Comparison of ENCODE assay signal across 25 cellular contexts in the genomic region with DNA sequence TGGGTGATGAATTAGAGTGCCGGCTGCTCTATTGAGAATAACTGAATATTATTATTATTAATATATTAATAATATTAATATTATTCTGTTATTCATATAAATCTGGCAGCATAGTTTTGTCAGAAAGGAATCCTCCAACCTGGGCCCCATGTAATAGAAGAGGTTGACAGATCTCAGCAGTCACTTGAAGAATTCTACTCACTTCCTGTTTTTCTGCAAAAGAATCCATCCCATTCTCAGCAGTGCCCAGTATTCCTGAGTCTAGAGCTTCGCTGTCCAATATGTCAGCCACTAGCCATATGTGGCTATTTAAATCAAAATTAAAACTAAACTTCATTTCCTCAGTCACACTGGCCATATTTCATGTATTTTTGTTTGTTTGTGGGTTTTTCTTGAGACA.
A peak's percentile ranks its signal among the peaks of the same experiment; 100 is the strongest.
DNase-seq lines count a peak whose midpoint lies in the region; ATAC-seq, FAIRE-seq and TF ChIP-seq lines count a peak whose summit lies in the region.
"Had no signal": no experiment of that assay in that cellular context is flagged by ENCODE, and none has a peak within 500 bp of the region (broad histone marks: within the 10 kb centered on the region; RNA-seq: fewer than 3 reads in every experiment).

No MANE protein-coding gene starts in this region.

- peak; percentile 46; the same call in 1 of the 3 replicates for ATAC-seq in GM12878
- ATAC-seq: HepG2, Right ventricle myocardium inferior had no signal

- POLR2A ChIA-PET in GM12878 (lab: Charles Lee), result no interaction called here

- BruUV-seq in GM12878 (replicated peaks; lab: Mats Ljungman, UMichigan), result no TSS peak

- H3K9me3 Mint-ChIP-seq in endothelial cell (ENCODE audit: unreplicated experiment), result no peaks in the 10 kb centered on the region

- peaks cover 14% of the 10 kb centered on the region for H3K4me1 Mint-ChIP-seq in endothelial cell (ENCODE audit: unreplicated experiment)
- H3K4me1 Mint-ChIP-seq: CD14-positive monocyte had no signal

- no peak for FAIRE-seq in GM12878 (lab: Jason Lieb, UNC)
- FAIRE-seq: H54, HepG2 had no signal

- no peak overlapping the region for H3K9ac ChIP-seq in GM12878 (ENCODE audit: control insufficient read depth, insufficient read depth, low read length)

- 86% methylated on average over 2 of the region's 2 CpGs for WGBS in GM12878 (ENCODE audit: insufficient coverage, insufficient replicate concordance, low lambda C conversion rate, missing lambda C conversion rate)

- H3K4me3 Mint-ChIP-seq in endothelial cell (ENCODE audit: unreplicated experiment), result no peak overlapping the region
- H3K4me3 Mint-ChIP-seq: CD14-positive monocyte had no signal

- TF ChIP-seq EP300 in GM12878 (IDR thresholded peaks at IDR 0.05; ENCODE audit: borderline replicate concordance in 1 of 2, control insufficient read depth in 1 of 2, low read depth in 2 of 2, low read length in 2 of 2), result no peak

- RAD21 ChIA-PET in GM12878 (lab: Charles Lee; ENCODE audit: unreplicated experiment), result no interaction called here

- H3K36me3 ChIP-seq in GM12878 (ENCODE audit: control insufficient read depth in 2 of 2, insufficient read depth in 2 of 2, low read length in 1 of 2), result no peaks in the 10 kb centered on the region
- H3K36me3 ChIP-seq: BE2C had no signal

- no peak overlapping the region for H3K4me3 ChIP-seq in GM12878
- H3K4me3 ChIP-seq: PC-9 had no signal

- SMC1A ChIA-PET in GM12878 (lab: Charles Lee; ENCODE audit: uncharacterized antibody, unreplicated experiment), result no interaction called here

- no peaks in the 10 kb centered on the region; the same call in 1 of the 3 replicates for H3K9me3 ChIP-seq in GM12878 (replicated peaks; ENCODE audit: control insufficient read depth, insufficient read depth, low read length)
- H3K9me3 ChIP-seq: BE2C had no signal

- TF ChIP-seq CTCF in GM12878 (IDR thresholded peaks at IDR 0.05 in 2 of 3, conservative IDR thresholded peaks at IDR 0.05 in 1 of 3; ENCODE audit: control insufficient read depth in 2 of 3, extremely low read depth in 1 of 3, insufficient read depth in 1 of 3, low read depth in 3 of 3, low read length in 3 of 3) (no peak), endothelial cell (IDR thresholded peaks at IDR 0.05; ENCODE audit: unreplicated experiment) (no peak)

- H3K27me3 ChIP-seq in GM12878 (replicated peaks in 1 of 2; ENCODE audit: control insufficient read depth in 2 of 2, insufficient read depth in 2 of 2, low read length in 1 of 2), result no peaks in the 10 kb centered on the region
- H3K27me3 ChIP-seq: BE2C had no signal

- TF ChIP-seq POLR2A in GM12878 (IDR thresholded peaks at IDR 0.05; ENCODE audit: low read depth, low read length), result no peak

- H3K27ac ChIP-seq in GM12878 (ENCODE audit: control insufficient read depth, insufficient read depth), result no peak overlapping the region
- H3K27ac ChIP-seq: PC-9 had no signal

- H3K4me2 ChIP-seq in GM12878 (ENCODE audit: control insufficient read depth, insufficient read depth), result no peak overlapping the region
- H3K4me2 ChIP-seq: PC-9 had no signal

- H3K27ac Mint-ChIP-seq in endothelial cell (ENCODE audit: unreplicated experiment), result no peak overlapping the region

- TF ChIP-seq RAD21 in GM12878 (IDR thresholded peaks at IDR 0.05; ENCODE audit: insufficient read depth, low read depth, low read length), result no peak

- H3K79me2 ChIP-seq in GM12878 (ENCODE audit: control insufficient read depth, insufficient read depth, low read length), result no peaks in the 10 kb centered on the region

- no peak overlapping the region for H2AFZ ChIP-seq in GM12878 (ENCODE audit: control insufficient read depth, low read depth, low read length)
- H2AFZ ChIP-seq: PC-9 had no signal

- intact Hi-C loops in GM12878 (cut with micrococcal nuclease; ENCODE audit: unreplicated experiment), result no loop called here

- in situ Hi-C loops in GM12878 (cut with MboI), result no loop called here

- no peaks in the 10 kb centered on the region for H3K4me1 ChIP-seq in GM12878 (ENCODE audit: control insufficient read depth, insufficient read depth, low read length)
- H3K4me1 ChIP-seq: BE2C had no signal

- no peaks in the 10 kb centered on the region for H4K20me1 ChIP-seq in GM12878 (ENCODE audit: control insufficient read depth, insufficient read depth)

- H3K27me3 Mint-ChIP-seq in endothelial cell (ENCODE audit: unreplicated experiment), result no peaks in the 10 kb centered on the region

- DNase-seq in SIG-M5 treated with dmso at 0.1 percent for 504 hours (lab: John Stamatoyannopoulos, UW; ENCODE audit: unreplicated experiment), result peak; percentile 9
- no peak for DNase-seq in SIG-M5 (lab: John Stamatoyannopoulos, UW)
- DNase-seq in NOMO-1 treated with DMSO at 0.1 percent for 48 hours (lab: John Stamatoyannopoulos, UW; ENCODE audit: unreplicated experiment), result peak; percentile 58
- DNase-seq in GM12878 (ENCODE audit: low read depth, low spot score), result no peak
- DNase-seq in endothelial cell (ENCODE audit: low spot score), result no peak
- DNase-seq in NCI-H345 (lab: John Stamatoyannopoulos, UW), result no peak
- no peak for DNase-seq in medulla oblongata (ENCODE audit: extremely low spot score)
- DNase-seq: 8988T, ACHN, BE2C, Calu3, DMS79 treated with DMSO at 0.1 percent for 48 hours, GF-D8, NCI-H1092, NCI-H1417 treated with DMSO at 0.1 percent for 48 hours, NCI-H1694 treated with DMSO at 0.1 percent for 48 hours, NCI-H2081, NCI-H2227 treated with DMSO at 0.1 percent for 48 hours, NCI-H510A, NCI-H69, PC-9 had no signal

- H3K36me3 Mint-ChIP-seq in endothelial cell (ENCODE audit: low read depth, unreplicated experiment), result no peaks in the 10 kb centered on the region
- H3K36me3 Mint-ChIP-seq: CD14-positive monocyte had no signal

- CTCF ChIA-PET in GM12878 (lab: Yijun Ruan, JAX), result no interaction called here

TF ChIP-seq in GM12878, 131 proteins besides CTCF, POLR2A, EP300 and RAD21:
- TF ChIP-seq FOS (IDR thresholded peaks at IDR 0.05; ENCODE audit: borderline replicate concordance, extremely low read depth, insufficient read length), result no peak
- TF ChIP-seq SPI1 (IDR thresholded peaks at IDR 0.05; ENCODE audit: borderline replicate concordance, insufficient read depth, low read depth, low read length), result peak; percentile 85

Comparison
In these comparisons a context has a peak if more than half of its experiments do, and no peak if none do; other contexts are left out.
1. DNase-seq: peak in SIG-M5 treated with dmso at 0.1 percent for 504 hours (single experiment) and NOMO-1 treated with DMSO at 0.1 percent for 48 hours (single experiment); none in SIG-M5 (single experiment), GM12878 (single experiment), endothelial cell (single experiment), NCI-H345 (single experiment) and medulla oblongata (single experiment).